ENCODE assay signal across 26 cellular contexts in the genomic region with DNA sequence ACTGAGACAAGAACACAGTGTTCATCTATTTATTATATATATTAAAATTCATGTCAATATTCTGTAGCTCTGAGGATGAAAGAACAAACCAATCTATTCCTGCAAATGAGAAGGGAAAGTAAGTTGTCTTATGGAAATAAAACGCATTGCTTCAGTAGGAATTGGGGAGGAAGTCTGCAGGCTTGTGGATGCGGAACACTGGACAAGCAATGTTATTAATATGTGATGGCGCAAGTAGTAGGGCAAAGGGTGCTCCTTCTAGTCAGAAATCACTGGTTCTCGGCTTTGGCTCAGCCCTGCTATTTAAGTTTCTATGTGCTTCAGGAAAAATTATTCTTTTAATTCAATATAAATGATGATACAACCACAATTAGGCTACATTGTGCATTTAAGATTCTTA.
"Had no signal": no experiment of that assay in that cellular context is flagged by ENCODE, and none has a peak within 500 bp of the region (broad histone marks: within the 10 kb centered on the region; RNA-seq: fewer than 3 reads in every experiment).

No MANE protein-coding gene starts in this region.

- H3K4me3 ChIP-seq: coronary artery, dorsolateral prefrontal cortex, esophagus muscularis mucosa, gastrocnemius medialis had no signal

- H3K9me3 ChIP-seq: esophagus muscularis mucosa, gastrocnemius medialis had no signal

- DNase-seq: activated CD4-positive, alpha-beta memory T cell treated with anti-CD3 and anti-CD28 coated beads for 36 hours; activated CD4-positive, alpha-beta T cell treated with anti-CD3 and anti-CD28 coated beads for 36 hours; activated CD4-positive, alpha-beta T cell treated with anti-CD3 and anti-CD28 coated beads, Interleukin-2, amount 10 ng/mL, durations not matched to agents 24 days and 14 days; activated CD4-positive, CD25-positive, alpha-beta regulatory T cell; activated CD4-positive, CD25-positive, alpha-beta regulatory T cell treated with anti-CD3 and anti-CD28 coated beads, Interleukin-2, amount 50 U/mL, for 72 hours; activated CD8-positive, alpha-beta memory T cell treated with anti-CD3 and anti-CD28 coated beads, Interleukin-2, amount 10 ng/mL, durations not matched to agents 7 days and 5 days; activated CD8-positive, alpha-beta memory T cell treated with anti-CD3 and anti-CD28 coated beads, Interleukin-2, amount 50 U/mL, for 4 hours; activated CD8-positive, alpha-beta T cell treated with anti-CD3 and anti-CD28 coated beads, Interleukin-2, amount 10 ng/mL, durations not matched to agents 7 days and 5 days; activated effector memory CD4-positive, alpha-beta T cell treated with anti-CD3 and anti-CD28 coated beads, Interleukin-2, amount 50 U/mL, for 16 hours; activated naive CD4-positive, alpha-beta T cell treated with anti-CD3 and anti-CD28 coated beads for 36 hours; activated naive CD8-positive, alpha-beta T cell treated with anti-CD3 and anti-CD28 coated beads, Interleukin-2, amount 10 ng/mL, durations not matched to agents 7 days and 5 days; activated T-cell treated with anti-CD3 and anti-CD28 coated beads, Interleukin-2, amount 50 U/mL, for 1 hour; activated T-cell treated with anti-CD3 and anti-CD28 coated beads, Interleukin-2, amount 50 U/mL, for 48 hours; amniotic stem cell; anterior cingulate cortex; brain microvascular endothelial cell; dorsolateral prefrontal cortex; effector memory CD4-positive, alpha-beta T cell; endodermal cell; erythroblast; foreskin keratinocyte; gastrocnemius medialis; glutamatergic neuron; T-helper 2 cell had no signal

- H3K27ac ChIP-seq: brain microvascular endothelial cell, coronary artery, dorsolateral prefrontal cortex, esophagus muscularis mucosa, foreskin keratinocyte, gastrocnemius medialis had no signal

- H3K27me3 ChIP-seq: brain microvascular endothelial cell, dorsolateral prefrontal cortex, esophagus muscularis mucosa, foreskin keratinocyte, gastrocnemius medialis had no signal

- H3K4me1 ChIP-seq: esophagus muscularis mucosa, gastrocnemius medialis had no signal

- ATAC-seq: activated CD4-positive, alpha-beta T cell treated with anti-CD3 and anti-CD28 coated beads for 36 hours; activated CD8-positive, alpha-beta memory T cell treated with anti-CD3 and anti-CD28 coated beads, Interleukin-2, amount 10 ng/mL, durations not matched to agents 7 days and 5 days; activated CD8-positive, alpha-beta T cell treated with anti-CD3 and anti-CD28 coated beads, Interleukin-2, amount 10 ng/mL, durations not matched to agents 7 days and 5 days; foreskin keratinocyte; gastrocnemius medialis had no signal

- H3K36me3 ChIP-seq: brain microvascular endothelial cell, esophagus muscularis mucosa, gastrocnemius medialis had no signal
